Comparison of ENCODE assay signal across 1 cellular context in genomic region chr1:32394141-32394889, GRCh38.
A peak's percentile ranks its signal among the peaks of the same experiment; 100 is the strongest.
TF ChIP-seq lines count a peak whose summit lies in the region.

Gene BSDC1, minus strand, starts transcription at chr1:32394441. Its CDS starts 27 bp downstream, at chr1:32394414.

TF ChIP-seq in K562, 482 proteins besides CTCF, POLR2A, EP300 and RAD21 (continued from another document and continues in another):
- no peak for TF ChIP-seq HES1 (IDR thresholded peaks at IDR 0.05; ENCODE audit: low read depth)
- TF ChIP-seq BCLAF1 (IDR thresholded peaks at IDR 0.05; ENCODE audit: borderline replicate concordance in 1 of 2, control insufficient read depth in 1 of 2, low read depth in 2 of 2, low read length in 1 of 2), result peak in 1 of 2 experiments; percentile 79; a peak in 2 of 4 replicates
- TF ChIP-seq AFF4 (CRISPR knock-in tag; IDR thresholded peaks at IDR 0.05), result peak; percentile 76
- TF ChIP-seq PTTG1 (tag; IDR thresholded peaks at IDR 0.05; ENCODE audit: low read depth), result no peak
- peak; percentile 94 for TF ChIP-seq CTBP1 (IDR thresholded peaks at IDR 0.05; ENCODE audit: borderline replicate concordance)
- peak; percentile 37; the same call in 1 of the 2 replicates for TF ChIP-seq ZC3H11A (IDR thresholded peaks at IDR 0.05; ENCODE audit: low read depth, low read length)
- no peak for TF ChIP-seq MCM7 (IDR thresholded peaks at IDR 0.05)
- peak; percentile 81 to 95; a peak in 3 of 4 replicates for TF ChIP-seq SIN3A (IDR thresholded peaks at IDR 0.05; ENCODE audit: borderline replicate concordance in 2 of 2, control insufficient read depth in 1 of 2, low read depth in 2 of 2, low read length in 2 of 2)
- peak; percentile 98 for TF ChIP-seq JUND (IDR thresholded peaks at IDR 0.05; ENCODE audit: borderline replicate concordance, low read depth, low read length)
- TF ChIP-seq JUND (tag; IDR thresholded peaks at IDR 0.05; ENCODE audit: borderline replicate concordance, low read depth, low read length), result peak; percentile 99
- TF ChIP-seq NCOA6 (IDR thresholded peaks at IDR 0.05), result no peak
- no peak for TF ChIP-seq GABPB2 (CRISPR knock-in tag; conservative IDR thresholded peaks at IDR 0.05)
- peak; percentile 91 for TF ChIP-seq CREM (IDR thresholded peaks at IDR 0.05; ENCODE audit: low read depth)
- peak; percentile 88 for TF ChIP-seq RNF2 (IDR thresholded peaks at IDR 0.05)
- TF ChIP-seq CBX8 (IDR thresholded peaks at IDR 0.05; ENCODE audit: borderline replicate concordance, extremely low read depth, low read depth, low read length, poor library complexity, severe bottlenecking), result no peak
- no peak for TF ChIP-seq ZNF165 (CRISPR knock-in tag; IDR thresholded peaks at IDR 0.05; ENCODE audit: borderline replicate concordance)
- no peak for TF ChIP-seq ZNF75A (CRISPR knock-in tag; IDR thresholded peaks at IDR 0.05)
- TF ChIP-seq SP2 (IDR thresholded peaks at IDR 0.05; ENCODE audit: extremely low read depth, low read depth, low read length, poor library complexity, severe bottlenecking), result peak; percentile 43
- TF ChIP-seq ZNF707 (CRISPR knock-in tag; conservative IDR thresholded peaks at IDR 0.05), result no peak
- TF ChIP-seq TFAP4 (CRISPR knock-in tag; IDR thresholded peaks at IDR 0.05; ENCODE audit: borderline replicate concordance), result peak; percentile 99
- TF ChIP-seq MGA (IDR thresholded peaks at IDR 0.05), result no peak
- peak; percentile 69 for TF ChIP-seq BHLHE40 (IDR thresholded peaks at IDR 0.05; ENCODE audit: low read length)
- TF ChIP-seq, protein P1, sequence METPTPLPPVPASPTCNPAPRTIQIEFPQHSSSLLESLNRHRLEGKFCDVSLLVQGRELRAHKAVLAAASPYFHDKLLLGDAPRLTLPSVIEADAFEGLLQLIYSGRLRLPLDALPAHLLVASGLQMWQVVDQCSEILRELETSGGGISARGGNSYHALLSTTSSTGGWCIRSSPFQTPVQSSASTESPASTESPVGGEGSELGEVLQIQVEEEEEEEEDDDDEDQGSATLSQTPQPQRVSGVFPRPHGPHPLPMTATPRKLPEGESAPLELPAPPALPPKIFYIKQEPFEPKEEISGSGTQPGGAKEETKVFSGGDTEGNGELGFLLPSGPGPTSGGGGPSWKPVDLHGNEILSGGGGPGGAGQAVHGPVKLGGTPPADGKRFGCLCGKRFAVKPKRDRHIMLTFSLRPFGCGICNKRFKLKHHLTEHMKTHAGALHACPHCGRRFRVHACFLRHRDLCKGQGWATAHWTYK (CRISPR knock-in tag; IDR thresholded peaks at IDR 0.05), result peak; percentile 82
- TF ChIP-seq ERF (CRISPR knock-in tag; IDR thresholded peaks at IDR 0.05), result 0 out of 2 replicates have a peak, but pooled peaks have one; percentile 32
- TF ChIP-seq, protein P2, sequence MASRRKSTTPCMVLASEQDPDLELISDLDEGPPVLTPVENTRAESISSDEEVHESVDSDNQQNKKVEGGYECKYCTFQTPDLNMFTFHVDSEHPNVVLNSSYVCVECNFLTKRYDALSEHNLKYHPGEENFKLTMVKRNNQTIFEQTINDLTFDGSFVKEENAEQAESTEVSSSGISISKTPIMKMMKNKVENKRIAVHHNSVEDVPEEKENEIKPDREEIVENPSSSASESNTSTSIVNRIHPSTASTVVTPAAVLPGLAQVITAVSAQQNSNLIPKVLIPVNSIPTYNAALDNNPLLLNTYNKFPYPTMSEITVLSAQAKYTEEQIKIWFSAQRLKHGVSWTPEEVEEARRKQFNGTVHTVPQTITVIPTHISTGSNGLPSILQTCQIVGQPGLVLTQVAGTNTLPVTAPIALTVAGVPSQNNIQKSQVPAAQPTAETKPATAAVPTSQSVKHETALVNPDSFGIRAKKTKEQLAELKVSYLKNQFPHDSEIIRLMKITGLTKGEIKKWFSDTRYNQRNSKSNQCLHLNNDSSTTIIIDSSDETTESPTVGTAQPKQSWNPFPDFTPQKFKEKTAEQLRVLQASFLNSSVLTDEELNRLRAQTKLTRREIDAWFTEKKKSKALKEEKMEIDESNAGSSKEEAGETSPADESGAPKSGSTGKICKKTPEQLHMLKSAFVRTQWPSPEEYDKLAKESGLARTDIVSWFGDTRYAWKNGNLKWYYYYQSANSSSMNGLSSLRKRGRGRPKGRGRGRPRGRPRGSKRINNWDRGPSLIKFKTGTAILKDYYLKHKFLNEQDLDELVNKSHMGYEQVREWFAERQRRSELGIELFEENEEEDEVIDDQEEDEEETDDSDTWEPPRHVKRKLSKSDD (conservative IDR thresholded peaks at IDR 0.05; ENCODE audit: low read length), result no peak
- TF ChIP-seq, protein P3, sequence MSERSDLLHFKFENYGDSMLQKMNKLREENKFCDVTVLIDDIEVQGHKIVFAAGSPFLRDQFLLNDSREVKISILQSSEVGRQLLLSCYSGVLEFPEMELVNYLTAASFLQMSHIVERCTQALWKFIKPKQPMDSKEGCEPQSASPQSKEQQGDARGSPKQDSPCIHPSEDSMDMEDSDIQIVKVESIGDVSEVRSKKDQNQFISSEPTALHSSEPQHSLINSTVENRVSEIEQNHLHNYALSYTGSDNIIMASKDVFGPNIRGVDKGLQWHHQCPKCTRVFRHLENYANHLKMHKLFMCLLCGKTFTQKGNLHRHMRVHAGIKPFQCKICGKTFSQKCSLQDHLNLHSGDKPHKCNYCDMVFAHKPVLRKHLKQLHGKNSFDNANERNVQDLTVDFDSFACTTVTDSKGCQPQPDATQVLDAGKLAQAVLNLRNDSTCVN (CRISPR knock-in tag; IDR thresholded peaks at IDR 0.05), result peak; percentile 61; the same call in 1 of the 2 replicates
- no peak; the same call in none of the 2 replicates for TF ChIP-seq CC2D1A (IDR thresholded peaks at IDR 0.05)
- TF ChIP-seq BRD9 (IDR thresholded peaks at IDR 0.05; ENCODE audit: low read depth, partially characterized antibody), result peak; percentile 50
